ENCODE assay signal across 12 cellular contexts in genomic region chr3:142275856-142276255, GRCh38. TPM values are rescaled to one million over a fixed set of nuclear protein-coding genes. Genes with fewer than 3 reads are reported as not detected.
DNase-seq lines count a peak whose midpoint lies in the region; ATAC-seq, FAIRE-seq and TF ChIP-seq lines count a peak whose summit lies in the region.
"Had no signal": no experiment of that assay in that cellular context is flagged by ENCODE, and none has a peak within 500 bp of the region (broad histone marks: within the 10 kb centered on the region; RNA-seq: fewer than 3 reads in every experiment).

No MANE protein-coding gene starts in this region.

- H3K4me1 Mint-ChIP-seq in CD4-positive, alpha-beta T cell (ENCODE audit: low read depth) = no peaks in the 10 kb centered on the region

- H3K27ac ChIP-seq in RWPE2 (ENCODE audit: poor library complexity, severe bottlenecking) (no peak overlapping the region), gastrocnemius medialis (no peak overlapping the region), WERI-Rb-1 (no peak overlapping the region)
- no peak overlapping the region for H3K27ac ChIP-seq in CD4-positive, alpha-beta T cell (ENCODE audit: low read depth, low read length)

- DNase-seq in H54 (ENCODE audit: insufficient read length, low spot score) (no peak), RWPE2 (ENCODE audit: low spot score) (no peak), gastrocnemius medialis (no peak), globus pallidus (ENCODE audit: low spot score) (no peak), DMS53 (lab: John Stamatoyannopoulos, UW) (no peak), WERI-Rb-1 (no peak)
- DNase-seq in CD4-positive, alpha-beta T cell = no peak
- DNase-seq: dorsolateral prefrontal cortex; NCI-H82; stimulated activated CD4-positive, alpha-beta T cell treated with anti-CD3 and anti-CD28 coated beads, Interleukin-15, amount 100 ng/mL, for 24 hours had no signal

- in situ Hi-C loops in gastrocnemius medialis (cut with MboI; ENCODE audit: low sequenced_read_pairs in 4 of 4) = loop anchor here in 3 of 4 donors (25.0 kb wide), 1 partner anchor 314 kb away; no protein-coding TSS in a partner anchor

- peaks cover 9% of the 10 kb centered on the region for H3K4me1 ChIP-seq in RWPE2 (ENCODE audit: insufficient read depth, poor library complexity, severe bottlenecking)
- H3K4me1 ChIP-seq in gastrocnemius medialis = no peaks in the 10 kb centered on the region

- H3K27me3 Mint-ChIP-seq in CD4-positive, alpha-beta T cell = no peaks in the 10 kb centered on the region

- intact Hi-C loops in gastrocnemius medialis (cut with DNase I; ENCODE audit: low total_unique reads) = no loop called here
- intact Hi-C loops in CD4-positive, alpha-beta T cell (cut with DNase I, micrococcal nuclease) = loop anchor here in 1 of 2 experiments (5.0 to 10.0 kb wide), 3 partner anchors 539 to 814 kb away; partner anchors contain the start of gene RNF7

- H3K4me3 ChIP-seq in RWPE2 (ENCODE audit: severe bottlenecking) = no peak overlapping the region
- H3K4me3 ChIP-seq in gastrocnemius medialis = no peak overlapping the region
- no peak overlapping the region for H3K4me3 ChIP-seq in WERI-Rb-1 (ENCODE audit: low read depth, low read length)
- H3K4me3 ChIP-seq: dorsolateral prefrontal cortex had no signal

- TF ChIP-seq POLR2A in H54 (IDR thresholded peaks at IDR 0.05; ENCODE audit: low read depth, low read length) = no peak
- no peak for TF ChIP-seq POLR2A in gastrocnemius medialis (IDR thresholded peaks at IDR 0.05)

- FAIRE-seq in H54 (lab: Jason Lieb, UNC) = peak; percentile 67

- no peak overlapping the region for H3K4me3 Mint-ChIP-seq in CD4-positive, alpha-beta T cell

- ATAC-seq in RWPE2 (ENCODE audit: low read depth) (peak; percentile 63), esophagus mucosa (peak; percentile 25), gastrocnemius medialis (peak; percentile 30 to 60)
- no peak for ATAC-seq in CD4-positive, alpha-beta T cell (ENCODE audit: poor library complexity)
- ATAC-seq: left lobe of liver had no signal

- H3K9me3 ChIP-seq in RWPE2 (ENCODE audit: severe bottlenecking) (no peaks in the 10 kb centered on the region), gastrocnemius medialis (no peaks in the 10 kb centered on the region), WERI-Rb-1 (ENCODE audit: severe bottlenecking) (no peaks in the 10 kb centered on the region)
- no peaks in the 10 kb centered on the region for H3K9me3 ChIP-seq in CD4-positive, alpha-beta T cell (ENCODE audit: control insufficient read depth, low read length)

- H3K27me3 ChIP-seq in RWPE2 (ENCODE audit: insufficient read depth, poor library complexity, severe bottlenecking) = no peaks in the 10 kb centered on the region
- no peaks in the 10 kb centered on the region for H3K27me3 ChIP-seq in gastrocnemius medialis
- H3K27me3 ChIP-seq in CD4-positive, alpha-beta T cell (ENCODE audit: control insufficient read depth, insufficient read depth, low read length) = no peaks in the 10 kb centered on the region
- no peaks in the 10 kb centered on the region for H3K27me3 ChIP-seq in WERI-Rb-1 (ENCODE audit: insufficient read depth, low read depth, severe bottlenecking)
- H3K27me3 ChIP-seq: dorsolateral prefrontal cortex had no signal

- no peak overlapping the region for H3K27ac Mint-ChIP-seq in CD4-positive, alpha-beta T cell

- H3K9me3 Mint-ChIP-seq in CD4-positive, alpha-beta T cell = no peaks in the 10 kb centered on the region

- TF ChIP-seq CTCF in RWPE2 (IDR thresholded peaks at IDR 0.05; ENCODE audit: poor library complexity, severe bottlenecking) (no peak), gastrocnemius medialis (IDR thresholded peaks at IDR 0.05 in 4 of 5, conservative IDR thresholded peaks at IDR 0.05 in 1 of 5) (no peak), WERI-Rb-1 (IDR thresholded peaks at IDR 0.05; ENCODE audit: low read depth, low read length) (no peak)
- TF ChIP-seq CTCF in CD4-positive, alpha-beta T cell (IDR thresholded peaks at IDR 0.05) = no peak

- CTCF ChIA-PET in CD4-positive, alpha-beta T cell (lab: Charles Lee) = no interaction called here

- POLR2A ChIA-PET in CD4-positive, alpha-beta T cell (lab: Charles Lee) = no interaction called here

- no peaks in the 10 kb centered on the region for H3K36me3 Mint-ChIP-seq in CD4-positive, alpha-beta T cell (ENCODE audit: low read depth)

- no peaks in the 10 kb centered on the region for H3K36me3 ChIP-seq in RWPE2 (ENCODE audit: low read depth)
- H3K36me3 ChIP-seq in gastrocnemius medialis = no peaks in the 10 kb centered on the region
- no peaks in the 10 kb centered on the region for H3K36me3 ChIP-seq in WERI-Rb-1

RNA-seq across cellular contexts. Expression of gene GK5, which starts 50.5 kb away (rescaled TPM):
- total RNA-seq in esophagus mucosa = 12.1 TPM
- total RNA-seq in gastrocnemius medialis = 10 to 100 TPM in 1 of 4 donors, 1 to 10 TPM in 3; 1.8 to 61.8 (median 5.7) TPM
- total RNA-seq in CD4-positive, alpha-beta T cell = 10 to 100 TPM; 12.1 to 14.2 TPM
